In genomic region chr1:107057197-107058133, GRCh38 we compare ENCODE assay signal across 8 cellular contexts. TPM values are rescaled to one million over a fixed set of nuclear protein-coding genes. Genes with fewer than 3 reads are reported as not detected.
A peak's percentile ranks its signal among the peaks of the same experiment; 100 is the strongest.
DNase-seq lines count a peak whose midpoint lies in the region; ATAC-seq and TF ChIP-seq lines count a peak whose summit lies in the region.

No MANE protein-coding gene starts in this region.

- H3K27me3 ChIP-seq in ectodermal cell (ENCODE audit: control insufficient read depth, insufficient read depth, low read length, poor library complexity, severe bottlenecking), result no peaks in the 10 kb centered on the region
- no peaks in the 10 kb centered on the region for H3K27me3 ChIP-seq in lung (ENCODE audit: control insufficient read depth, insufficient read depth)

- peaks cover 3% of the 10 kb centered on the region for H3K9me3 Mint-ChIP-seq in activated CD4-positive, alpha-beta T cell treated with anti-CD3 and anti-CD28 coated beads, Interleukin-2, amount 10 ng/mL, durations not matched to agents 7 days and 5 days

- no peak for TF ChIP-seq CTCF in lung (IDR thresholded peaks at IDR 0.05; ENCODE audit: control extremely low read depth, extremely low read depth)

- H3K27ac ChIP-seq in ectodermal cell (ENCODE audit: insufficient read depth, low read depth, low read length, poor library complexity, severe bottlenecking) (peak overlapping the region; percentile 55), lung (ENCODE audit: low read depth in 1 of 2, low read length in 1 of 2) (peak overlapping the region; percentile 81 to 92)

- CTCF ChIA-PET in activated CD4-positive, alpha-beta T cell treated with anti-CD3 and anti-CD28 coated beads, Interleukin-2, amount 10 ng/mL, durations not matched to agents 7 days and 5 days (lab: Charles Lee), result no interaction called here

- peak; percentile 6 for DNase-seq in activated gamma-delta T cell treated with Interleukin-2 at 50 U/mL for 16 hours
- no peak for DNase-seq in activated gamma-delta T cell (lab: John Stamatoyannopoulos, UW)
- DNase-seq in NCI-H2107 (lab: John Stamatoyannopoulos, UW), result peak; percentile 34
- DNase-seq in activated CD4-positive, alpha-beta T cell treated with anti-CD3 and anti-CD28 coated beads, Interleukin-2, amount 10 ng/mL, durations not matched to agents 7 days and 5 days, result peak; percentile 30
- peak; percentile 61 for DNase-seq in lung (ENCODE audit: low spot score)
- DNase-seq in stimulated activated CD4-positive, alpha-beta T cell treated with anti-CD3 and anti-CD28 coated beads, TNF-alpha, amount 100 ng/mL, for 48 hours (ENCODE audit: low read depth in 3 of 3), result peak; percentile 9 to 43 (median 19)

- POLR2A ChIA-PET in activated CD4-positive, alpha-beta T cell treated with anti-CD3 and anti-CD28 coated beads, Interleukin-2, amount 10 ng/mL, durations not matched to agents 7 days and 5 days (lab: Charles Lee), result no interaction called here

- peak overlapping the region; percentile 95 for H3K4me3 Mint-ChIP-seq in activated CD4-positive, alpha-beta T cell treated with anti-CD3 and anti-CD28 coated beads, Interleukin-2, amount 10 ng/mL, durations not matched to agents 7 days and 5 days

- H3K9me3 ChIP-seq in ectodermal cell (ENCODE audit: control insufficient read depth, low read length) (no peaks in the 10 kb centered on the region), lung (ENCODE audit: control insufficient read depth in 2 of 2, insufficient read depth in 1 of 2, low read length in 1 of 2) (no peaks in the 10 kb centered on the region)

- WGBS in ectodermal cell, 2 experiments, result 2 to 4% methylated on average over 50 to 55 of the region's 55 CpGs
- 5 to 9% methylated on average over 53 to 55 of the region's 55 CpGs for WGBS in lung, 2 donors

- peaks cover 29% of the 10 kb centered on the region for H3K4me1 Mint-ChIP-seq in activated CD4-positive, alpha-beta T cell treated with anti-CD3 and anti-CD28 coated beads, Interleukin-2, amount 10 ng/mL, durations not matched to agents 7 days and 5 days

- ATAC-seq in HG02938 (IDR thresholded peaks at IDR 0.05; ENCODE audit: unreplicated experiment) (peak; percentile 53), lung (ENCODE audit: insufficient read depth, low FRiP score) (peak; percentile 83)

- H3K4me1 ChIP-seq in ectodermal cell (ENCODE audit: control insufficient read depth, insufficient read depth, low read length), result peaks cover 6% of the 10 kb centered on the region
- peaks cover 4 to 7% of the 10 kb centered on the region in 2 donors for H3K4me1 ChIP-seq in lung (ENCODE audit: control insufficient read depth in 2 of 2, insufficient read depth in 2 of 2, low read length in 2 of 2)

- peaks cover 20% of the 10 kb centered on the region for H3K36me3 Mint-ChIP-seq in activated CD4-positive, alpha-beta T cell treated with anti-CD3 and anti-CD28 coated beads, Interleukin-2, amount 10 ng/mL, durations not matched to agents 7 days and 5 days (ENCODE audit: low read depth)

- no peaks in the 10 kb centered on the region for H3K27me3 Mint-ChIP-seq in activated CD4-positive, alpha-beta T cell treated with anti-CD3 and anti-CD28 coated beads, Interleukin-2, amount 10 ng/mL, durations not matched to agents 7 days and 5 days

- H3K4me3 ChIP-seq in ectodermal cell (ENCODE audit: insufficient read depth, low read depth, low read length) (peak overlapping the region; percentile 99), lung (peak overlapping the region; percentile 98)

- H3K36me3 ChIP-seq in ectodermal cell (ENCODE audit: control insufficient read depth, insufficient read depth, low read length), result no peaks in the 10 kb centered on the region
- peaks cover 0 to 2% of the 10 kb centered on the region in 2 donors for H3K36me3 ChIP-seq in lung (ENCODE audit: control insufficient read depth in 2 of 2, insufficient read depth in 2 of 2, low read length in 2 of 2)

- H3K27ac Mint-ChIP-seq in activated CD4-positive, alpha-beta T cell treated with anti-CD3 and anti-CD28 coated beads, Interleukin-2, amount 10 ng/mL, durations not matched to agents 7 days and 5 days, result peak overlapping the region; percentile 98

RNA-seq across cellular contexts. Expression of gene PRMT6, which starts 1.0 kb away (rescaled TPM):
- total RNA-seq in activated CD4-positive, alpha-beta T cell treated with anti-CD3 and anti-CD28 coated beads, Interleukin-2, amount 10 ng/mL, durations not matched to agents 7 days and 5 days, result 10 to 100 TPM; 15.7 to 16.4 TPM
- 36.5 TPM for polyA plus RNA-seq in ectodermal cell (2013, experiment 1 of 4)
- 43.2 TPM for polyA plus RNA-seq in ectodermal cell (2013, experiment 2 of 4)
- polyA plus RNA-seq in ectodermal cell (2013, experiment 3 of 4), result 33.3 TPM
- 35.1 TPM for polyA plus RNA-seq in ectodermal cell (2013, experiment 4 of 4)
- total RNA-seq in lung, result 10 to 100 TPM; 13.8 to 14.1 TPM
- polyA plus RNA-seq in lung, result 10 to 100 TPM in 1 of 2 donors, 1 to 10 TPM in 1; 7.3 to 10.9 TPM
